Comparison of ENCODE assay signal across 8 cellular contexts in the genomic region with DNA sequence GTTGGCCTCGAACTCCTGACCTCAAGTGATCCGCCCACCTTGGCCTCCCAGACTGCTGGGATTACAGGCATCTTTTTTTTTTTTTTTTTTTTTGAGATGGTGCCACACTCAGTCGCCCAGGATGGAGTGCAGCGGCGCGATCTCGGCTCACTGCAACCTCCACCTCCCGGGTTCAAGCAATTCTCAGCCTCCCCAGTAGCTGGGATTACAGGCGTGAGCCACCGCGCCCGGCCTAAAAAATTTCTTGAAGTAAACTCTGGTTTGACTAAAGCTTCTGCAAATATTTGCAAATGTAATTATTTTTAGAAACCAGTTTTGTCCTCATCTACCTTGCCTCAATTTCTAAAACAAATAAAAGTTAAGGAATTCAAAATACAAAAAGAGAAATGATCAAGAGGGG. TPM values are rescaled to one million over a fixed set of nuclear protein-coding genes. Genes with fewer than 3 reads are reported as not detected.
DNase-seq lines count a peak whose midpoint lies in the region; ATAC-seq and TF ChIP-seq lines count a peak whose summit lies in the region.

No MANE protein-coding gene starts in this region.

- H3K27me3 ChIP-seq in adipocyte (replicated peaks; ENCODE audit: control insufficient read depth, insufficient read depth, low read length), result no peaks in the 10 kb centered on the region
- no peaks in the 10 kb centered on the region for H3K27me3 ChIP-seq in left lung
- H3K27me3 ChIP-seq in tibial artery, result no peaks in the 10 kb centered on the region

- no peak for DNase-seq in activated T-cell treated with anti-CD3 and anti-CD28 coated beads, Interleukin-2, amount 50 U/mL, for 24 hours
- DNase-seq in activated T-cell treated with anti-CD3 and anti-CD28 coated beads, Interleukin-2, amount 50 U/mL, for 48 hours, result no peak
- DNase-seq in adipocyte (ENCODE audit: low read depth) (no peak), left lung (no peak), tibial artery (no peak), NCI-H748 treated with DMSO at 0.1 percent for 48 hours (lab: John Stamatoyannopoulos, UW) (no peak)
- no peak for DNase-seq in stimulated activated CD4-positive, alpha-beta T cell treated with anti-CD3 and anti-CD28 coated beads, Interleukin-2, amount 100 ng/mL, for 24 hours

- peak overlapping the region; percentile 96 for H3K4me3 Mint-ChIP-seq in activated T-cell treated with anti-CD3 and anti-CD28 coated beads, Interleukin-2, amount 50 U/mL, for 24 hours

- peaks cover 46% of the 10 kb centered on the region for H3K4me1 Mint-ChIP-seq in activated T-cell treated with anti-CD3 and anti-CD28 coated beads, Interleukin-2, amount 50 U/mL, for 24 hours (ENCODE audit: low read depth)

- H3K4me1 ChIP-seq in adipocyte (ENCODE audit: control insufficient read depth, insufficient read depth, low read length), result peaks cover 43% of the 10 kb centered on the region
- peaks cover 25 to 45% of the 10 kb centered on the region in 2 donors for H3K4me1 ChIP-seq in left lung
- H3K4me1 ChIP-seq in tibial artery, result peaks cover 0 to 41% (median 15%) of the 10 kb centered on the region in 4 donors

- H3K36me3 ChIP-seq in adipocyte (ENCODE audit: control insufficient read depth, insufficient read depth, low read length, severe bottlenecking) (peaks cover 16% of the 10 kb centered on the region), left lung (peaks cover 0 to 4% of the 10 kb centered on the region in 2 donors), tibial artery (no peaks in the 10 kb centered on the region)

- no peaks in the 10 kb centered on the region for H3K9me3 Mint-ChIP-seq in activated T-cell treated with anti-CD3 and anti-CD28 coated beads, Interleukin-2, amount 50 U/mL, for 24 hours

- TF ChIP-seq CTCF in left lung (IDR thresholded peaks at IDR 0.05) (no peak), tibial artery (IDR thresholded peaks at IDR 0.05) (no peak)

- peak overlapping the region; percentile 96 for H3K27ac Mint-ChIP-seq in activated T-cell treated with anti-CD3 and anti-CD28 coated beads, Interleukin-2, amount 50 U/mL, for 24 hours

- intact Hi-C loops in left lung (cut with DNase I) (no loop called here), tibial artery (cut with DNase I; ENCODE audit: low total_unique reads) (loop anchor here (5.0 kb wide), 1 partner anchor 684 kb away; no protein-coding TSS in a partner anchor)

- H3K4me3 ChIP-seq in adipocyte (ENCODE audit: low read length) (peak overlapping the region; percentile 91), left lung (peak overlapping the region; percentile 64 to 72), tibial artery (peak overlapping the region; percentile 88 to 94)

- H3K9me3 ChIP-seq in adipocyte (ENCODE audit: control insufficient read depth, low read length), result no peaks in the 10 kb centered on the region
- no peaks in the 10 kb centered on the region for H3K9me3 ChIP-seq in left lung
- no peaks in the 10 kb centered on the region for H3K9me3 ChIP-seq in tibial artery

- H3K27ac ChIP-seq in left lung (peak overlapping the region; percentile 93 to 95), tibial artery (peak overlapping the region; percentile 90 to 92)

- H3K27me3 Mint-ChIP-seq in activated T-cell treated with anti-CD3 and anti-CD28 coated beads, Interleukin-2, amount 50 U/mL, for 24 hours, result no peaks in the 10 kb centered on the region

- peaks cover 47% of the 10 kb centered on the region for H3K36me3 Mint-ChIP-seq in activated T-cell treated with anti-CD3 and anti-CD28 coated beads, Interleukin-2, amount 50 U/mL, for 24 hours (ENCODE audit: low read depth)

- no peak for ATAC-seq in left lung
- no peak for ATAC-seq in GM19035 (IDR thresholded peaks at IDR 0.05; ENCODE audit: unreplicated experiment)

- H3K9ac ChIP-seq in adipocyte (ENCODE audit: low read length), result peak overlapping the region; percentile 98

RNA-seq across cellular contexts. Expression of a gene that starts 1.2 kb away (rescaled TPM):
- total RNA-seq in left lung, result 10 to 100 TPM; 34.9 to 45.4 TPM
